Comparison of ENCODE assay signal across 26 cellular contexts in genomic region chr18:59051470-59052165, GRCh38.
DNase-seq lines count a peak whose midpoint lies in the region; ATAC-seq, FAIRE-seq and TF ChIP-seq lines count a peak whose summit lies in the region.
"Had no signal": no experiment of that assay in that cellular context is flagged by ENCODE, and none has a peak within 500 bp of the region (broad histone marks: within the 10 kb centered on the region; RNA-seq: fewer than 3 reads in every experiment).

No MANE protein-coding gene starts in this region.

- WGBS in right cardiac atrium, result 69% methylated on average over 12 of the region's 12 CpGs
- 84 to 89% (median 84%) methylated on average over 12 of the region's 12 CpGs for WGBS in small intestine, 3 donors

- peak overlapping the region; percentile 80 for H3K27ac Mint-ChIP-seq in chondrocyte (ENCODE audit: unreplicated experiment)
- H3K27ac Mint-ChIP-seq in naive thymus-derived CD4-positive, alpha-beta T cell, result no peak overlapping the region
- H3K27ac Mint-ChIP-seq: activated CD4-positive, alpha-beta memory T cell treated with anti-CD3 and anti-CD28 coated beads for 36 hours; CD14-positive monocyte; mesothelial cell of epicardium; nephron progenitor cell had no signal

- H3K4me1 ChIP-seq in right cardiac atrium (ENCODE audit: control insufficient read depth, insufficient read depth, low read length), result peaks cover 2% of the 10 kb centered on the region
- H3K4me1 ChIP-seq in small intestine (ENCODE audit: control insufficient read depth in 2 of 2, insufficient read depth in 1 of 2, low read depth in 1 of 2, low read length in 1 of 2), result peaks cover 0 to 2% of the 10 kb centered on the region in 2 donors
- no peaks in the 10 kb centered on the region for H3K4me1 ChIP-seq in naive thymus-derived CD4-positive, alpha-beta T cell (ENCODE audit: control insufficient read depth in 2 of 2, insufficient read depth in 2 of 2, low read length in 2 of 2)
- H3K4me1 ChIP-seq: esophagus squamous epithelium, SJCRH30 had no signal

- H3K36me3 Mint-ChIP-seq in chondrocyte (ENCODE audit: low read depth), result no peaks in the 10 kb centered on the region
- no peaks in the 10 kb centered on the region for H3K36me3 Mint-ChIP-seq in naive thymus-derived CD4-positive, alpha-beta T cell
- H3K36me3 Mint-ChIP-seq: activated CD4-positive, alpha-beta memory T cell treated with anti-CD3 and anti-CD28 coated beads for 36 hours; CD14-positive monocyte; mesothelial cell of epicardium had no signal

- DNase-seq in right cardiac atrium, result peak in 2 of 3 donors; percentile 56 to 57
- no peak for DNase-seq in cardiac septum (ENCODE audit: low spot score)
- no peak for DNase-seq in chondrocyte (ENCODE audit: low spot score)
- no peak for DNase-seq in omental fat pad (ENCODE audit: low spot score)
- DNase-seq in activated CD8-positive, alpha-beta memory T cell treated with anti-CD3 and anti-CD28 coated beads, Interleukin-2, amount 50 U/mL, for 4 hours, result no peak
- DNase-seq in small intestine, result no peak
- no peak for DNase-seq in naive thymus-derived CD4-positive, alpha-beta T cell
- DNase-seq: activated CD4-positive, alpha-beta memory T cell treated with anti-CD3 and anti-CD28 coated beads for 36 hours; activated naive CD4-positive, alpha-beta T cell; cerebellar nuclear complex; effector CD4-positive, alpha-beta T cell; esophagus squamous epithelium; heart left ventricle; KBM-7; NCI-H1930; NCI-H2227 treated with DMSO at 0.1 percent for 48 hours; NCI-H774; nephron progenitor cell; SJCRH30; stimulated activated CD4-positive, alpha-beta T cell treated with anti-CD3 and anti-CD28 coated beads, Interleukin-15, amount 100 ng/mL, for 24 hours had no signal

- TF ChIP-seq CTCF in chondrocyte (IDR thresholded peaks at IDR 0.05), result no peak
- no peak for TF ChIP-seq CTCF in omental fat pad (IDR thresholded peaks at IDR 0.05)

- no peaks in the 10 kb centered on the region for H3K9me3 ChIP-seq in right cardiac atrium (ENCODE audit: control insufficient read depth, low read length)
- no peaks in the 10 kb centered on the region for H3K9me3 ChIP-seq in small intestine (ENCODE audit: control insufficient read depth, low read depth)
- no peaks in the 10 kb centered on the region for H3K9me3 ChIP-seq in naive thymus-derived CD4-positive, alpha-beta T cell (ENCODE audit: control insufficient read depth in 2 of 3, low read length in 3 of 3)
- H3K9me3 ChIP-seq: esophagus squamous epithelium, heart left ventricle, SJCRH30 had no signal

- H3K4me1 Mint-ChIP-seq in chondrocyte (ENCODE audit: low read depth), result peaks cover 62% of the 10 kb centered on the region
- no peaks in the 10 kb centered on the region for H3K4me1 Mint-ChIP-seq in naive thymus-derived CD4-positive, alpha-beta T cell
- H3K4me1 Mint-ChIP-seq: CD14-positive monocyte had no signal

- no peaks in the 10 kb centered on the region for H3K27me3 ChIP-seq in right cardiac atrium (ENCODE audit: control insufficient read depth, insufficient read depth)
- H3K27me3 ChIP-seq in small intestine (ENCODE audit: control insufficient read depth in 2 of 2, insufficient read depth in 2 of 2, low read length in 2 of 2), result no peaks in the 10 kb centered on the region
- H3K27me3 ChIP-seq in naive thymus-derived CD4-positive, alpha-beta T cell (ENCODE audit: control insufficient read depth in 2 of 2, insufficient read depth in 2 of 2, low read length in 2 of 2), result peaks cover 0 to 3% of the 10 kb centered on the region in 2 donors
- H3K27me3 ChIP-seq: esophagus squamous epithelium, heart left ventricle, SJCRH30 had no signal

- intact Hi-C loops in right cardiac atrium (cut with DNase I), result loop anchor here in 3 of 4 donors (5.0 to 10.0 kb wide), 3 partner anchors 44 to 187 kb away; partner anchors contain the start of gene ZNF532 (in 2 of the 3)
- intact Hi-C loops in cardiac septum (cut with DNase I), result no loop called here
- intact Hi-C loops in naive thymus-derived CD4-positive, alpha-beta T cell (cut with micrococcal nuclease), result no loop called here

- CTCF ChIA-PET in naive thymus-derived CD4-positive, alpha-beta T cell (lab: Charles Lee), result no interaction called here

- H3K4me3 Mint-ChIP-seq in chondrocyte (ENCODE audit: unreplicated experiment), result no peak overlapping the region
- H3K4me3 Mint-ChIP-seq in naive thymus-derived CD4-positive, alpha-beta T cell, result no peak overlapping the region
- H3K4me3 Mint-ChIP-seq: activated CD4-positive, alpha-beta memory T cell treated with anti-CD3 and anti-CD28 coated beads for 36 hours; CD14-positive monocyte; mesothelial cell of epicardium; nephron progenitor cell had no signal

- no peaks in the 10 kb centered on the region for H3K36me3 ChIP-seq in small intestine (ENCODE audit: control insufficient read depth in 2 of 2, insufficient read depth in 2 of 2, low read length in 2 of 2)
- no peaks in the 10 kb centered on the region for H3K36me3 ChIP-seq in naive thymus-derived CD4-positive, alpha-beta T cell (ENCODE audit: control insufficient read depth in 2 of 3, insufficient read depth in 3 of 3, low read length in 3 of 3)
- H3K36me3 ChIP-seq: esophagus squamous epithelium, heart left ventricle, SJCRH30 had no signal

- H3K4me3 ChIP-seq in right cardiac atrium (ENCODE audit: low read length) (no peak overlapping the region), small intestine (ENCODE audit: low read depth in 1 of 2, low read length in 2 of 2) (no peak overlapping the region)
- H3K4me3 ChIP-seq in naive thymus-derived CD4-positive, alpha-beta T cell (ENCODE audit: low read length), result no peak overlapping the region
- H3K4me3 ChIP-seq: esophagus squamous epithelium, heart left ventricle, SJCRH30 had no signal

- no peaks in the 10 kb centered on the region for H3K27me3 Mint-ChIP-seq in chondrocyte (ENCODE audit: low read depth)
- H3K27me3 Mint-ChIP-seq in naive thymus-derived CD4-positive, alpha-beta T cell, result peaks cover 8 to 53% (median 29%) of the 10 kb centered on the region in 5 donors

- POLR2A ChIA-PET in naive thymus-derived CD4-positive, alpha-beta T cell (lab: Charles Lee), result no interaction called here

- no peak overlapping the region for H3K27ac ChIP-seq in right cardiac atrium (ENCODE audit: low read length)
- H3K27ac ChIP-seq in small intestine (ENCODE audit: low read depth in 1 of 2, low read length in 1 of 2), result no peak overlapping the region
- H3K27ac ChIP-seq in naive thymus-derived CD4-positive, alpha-beta T cell (ENCODE audit: low read depth, low read length), result no peak overlapping the region
- H3K27ac ChIP-seq: esophagus squamous epithelium, heart left ventricle, SJCRH30 had no signal

- no peaks in the 10 kb centered on the region for H3K9me3 Mint-ChIP-seq in chondrocyte (ENCODE audit: low read depth)
- peaks cover 0 to 4% (median 0%) of the 10 kb centered on the region in 11 donors for H3K9me3 Mint-ChIP-seq in naive thymus-derived CD4-positive, alpha-beta T cell
- H3K9me3 Mint-ChIP-seq: activated CD4-positive, alpha-beta memory T cell treated with anti-CD3 and anti-CD28 coated beads for 36 hours; mesothelial cell of epicardium; nephron progenitor cell had no signal

- ATAC-seq in right cardiac atrium (peak; percentile 30 to 66), omental fat pad (ENCODE audit: low FRiP score) (peak; percentile 61), GM19397 (IDR thresholded peaks at IDR 0.05; ENCODE audit: unreplicated experiment) (no peak)
- no peak for ATAC-seq in naive thymus-derived CD4-positive, alpha-beta T cell
- ATAC-seq: heart left ventricle, left lobe of liver had no signal

- no peak for FAIRE-seq in small intestine (lab: Jason Lieb, UNC)
- FAIRE-seq: A204.1, urothelium cell line had no signal

Comparison
In these comparisons a context has a peak if more than half of its experiments do, and no peak if none do; other contexts are left out.
1. DNase-seq: peak in right cardiac atrium (2 of 3); none in cardiac septum (single experiment), chondrocyte (single experiment), omental fat pad (single experiment), activated CD8-positive, alpha-beta memory T cell treated with anti-CD3 and anti-CD28 coated beads, Interleukin-2, amount 50 U/mL, for 4 hours (single experiment), small intestine (single experiment) and naive thymus-derived CD4-positive, alpha-beta T cell (0 of 9).
2. intact Hi-C loops: an anchor here in right cardiac atrium (5.0 to 10.0 kb wide); none called in cardiac septum and naive thymus-derived CD4-positive, alpha-beta T cell.
3. ATAC-seq: peak in right cardiac atrium (2 of 2) and omental fat pad (single experiment); none in naive thymus-derived CD4-positive, alpha-beta T cell (single experiment) and GM19397 (single experiment).